39 cellular contexts compared by ENCODE assay signal in the genomic region with DNA sequence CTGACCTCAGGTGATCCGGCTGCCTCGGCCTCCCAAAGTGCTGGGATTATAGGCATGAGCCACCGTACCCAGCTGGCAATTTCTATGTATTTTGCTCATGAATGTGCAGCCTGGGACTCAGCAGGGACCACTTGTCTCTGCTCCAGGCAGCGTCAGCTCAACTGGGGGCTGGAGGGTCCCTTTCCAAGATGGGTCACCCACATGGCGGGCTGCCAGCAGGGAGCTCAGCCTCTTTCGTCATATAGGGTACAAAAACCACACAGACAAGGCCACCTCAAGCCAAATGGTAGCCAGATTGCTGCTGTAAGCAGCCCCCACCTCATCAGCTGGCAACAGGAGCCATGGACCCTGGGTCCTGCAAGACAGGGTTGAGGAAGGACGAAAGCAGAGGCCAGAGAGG. TPM values are rescaled to one million over a fixed set of nuclear protein-coding genes. Genes with fewer than 3 reads are reported as not detected.
"Had no signal": no experiment of that assay in that cellular context is flagged by ENCODE, and none has a peak within 500 bp of the region (broad histone marks: within the 10 kb centered on the region; RNA-seq: fewer than 3 reads in every experiment).

No MANE protein-coding gene starts in this region.

- H3K27me3 Mint-ChIP-seq: activated CD4-positive, alpha-beta T cell treated with anti-CD3 and anti-CD28 coated beads, Interleukin-2, amount 10 ng/mL, durations not matched to agents 24 days and 14 days; activated T-helper 17 cell treated with anti-CD3 and anti-CD28 coated beads, Interleukin-2, amount 50 U/mL, for 72 hours had no signal

- H3K27ac ChIP-seq: adrenal gland, body of pancreas, brain microvascular endothelial cell, breast epithelium, VCaP had no signal

- H3K27me3 ChIP-seq: adrenal gland, body of pancreas, brain microvascular endothelial cell, breast epithelium had no signal

- H3K9me3 ChIP-seq: adrenal gland, body of pancreas, breast epithelium had no signal

- H3K4me1 ChIP-seq: adrenal gland, body of pancreas, breast epithelium had no signal

- ATAC-seq: activated CD8-positive, alpha-beta T cell treated with anti-CD3 and anti-CD28 coated beads for 36 hours; activated naive CD4-positive, alpha-beta T cell treated with anti-CD3 and anti-CD28 coated beads, Interleukin-2, amount 50 U/mL, for 72 hours; activated T-cell treated with anti-CD3 and anti-CD28 coated beads, Interleukin-2, amount 50 U/mL, for 4 hours; activated T-cell treated with anti-CD3 and anti-CD28 coated beads, Interleukin-2, amount 50 U/mL, for 72 hours; activated T-helper 17 cell treated with anti-CD3 and anti-CD28 coated beads, Interleukin-2, amount 50 U/mL, for 72 hours; body of pancreas had no signal

- H3K36me3 ChIP-seq: adrenal gland, brain microvascular endothelial cell, breast epithelium had no signal

- H3K4me1 Mint-ChIP-seq: activated B cell treated with CpG ODN at 0.5 μM for 24 hours; central memory CD8-positive, alpha-beta T cell had no signal

- H3K4me3 ChIP-seq: adrenal gland, body of pancreas, breast epithelium had no signal

- H3K27ac Mint-ChIP-seq: activated B cell treated with CpG ODN at 0.5 μM for 24 hours; activated CD4-positive, alpha-beta memory T cell treated with anti-CD3 and anti-CD28 coated beads for 36 hours; activated CD4-positive, alpha-beta T cell treated with anti-CD3 and anti-CD28 coated beads, Interleukin-2, amount 10 ng/mL, durations not matched to agents 24 days and 14 days; activated CD8-positive, alpha-beta T cell treated with anti-CD3 and anti-CD28 coated beads for 36 hours; activated naive CD4-positive, alpha-beta T cell treated with anti-CD3 and anti-CD28 coated beads for 36 hours; activated naive CD4-positive, alpha-beta T cell treated with anti-CD3 and anti-CD28 coated beads, Interleukin-2, amount 50 U/mL, for 72 hours; activated naive CD8-positive, alpha-beta T cell treated with anti-CD3 and anti-CD28 coated beads for 36 hours; activated T-cell treated with anti-CD3 and anti-CD28 coated beads, Interleukin-2, amount 50 U/mL, for 72 hours; activated T-helper 1 cell treated with anti-CD3 and anti-CD28 coated beads, Interleukin-12 subunit alpha, Interleukin-12 subunit beta, Interleukin-2, Interleukin-4 antibody, amounts not matched to agents 30 ng/mL and 10 ng/mL and 1 ng/mL, durations not matched to agents 14 hours and 24 hours and 36 hours; activated T-helper 17 cell treated with anti-CD3 and anti-CD28 coated beads, Interleukin-2, amount 50 U/mL, for 72 hours; T-helper 1 cell treated with Interleukin-12 subunit alpha and Interleukin-12 subunit beta and Interleukin-4 antibody, amounts not matched to agents 30 μg/mL and 1 μg/mL, for 36 hours; T-helper 2 cell treated with Interferon-gamma antibody and Interleukin-4, amounts not matched to agents 5 μg/mL and 100 μg/mL, for 36 hours had no signal

- DNase-seq: activated B cell treated with CpG ODN at 0.5 μM for 24 hours; activated CD4-positive, alpha-beta memory T cell treated with anti-CD3 and anti-CD28 coated beads for 36 hours; activated CD4-positive, alpha-beta T cell treated with anti-CD3 and anti-CD28 coated beads for 4 hours; activated CD4-positive, alpha-beta T cell treated with anti-CD3 and anti-CD28 coated beads, Interleukin-2, amount 10 ng/mL, durations not matched to agents 24 days and 14 days; activated CD4-positive, alpha-beta T cell treated with anti-CD3 and anti-CD28 coated beads, Interleukin-2, amount 50 U/mL, for 1 hour; activated CD4-positive, alpha-beta T cell treated with anti-CD3 and anti-CD28 coated beads, Interleukin-2, amount 50 U/mL, for 4 hours; activated CD4-positive, CD25-positive, alpha-beta regulatory T cell treated with anti-CD3 and anti-CD28 coated beads, Interleukin-2, amount 50 U/mL, for 72 hours; activated CD8-positive, alpha-beta memory T cell treated with anti-CD3 and anti-CD28 coated beads, Interleukin-2, amount 50 U/mL, for 4 hours; activated CD8-positive, alpha-beta T cell treated with anti-CD3 and anti-CD28 coated beads for 36 hours; activated effector memory CD4-positive, alpha-beta T cell treated with anti-CD3 and anti-CD28 coated beads, Interleukin-2, amount 50 U/mL, for 16 hours; activated gamma-delta T cell treated with Interleukin-2 at 50 U/mL for 16 hours; activated naive CD4-positive, alpha-beta T cell; activated naive CD4-positive, alpha-beta T cell treated with anti-CD3 and anti-CD28 coated beads for 36 hours; activated naive CD4-positive, alpha-beta T cell treated with anti-CD3 and anti-CD28 coated beads, Interleukin-2, amount 50 U/mL, for 16 hours; activated naive CD8-positive, alpha-beta T cell treated with anti-CD3 and anti-CD28 coated beads for 36 hours; activated T-cell treated with anti-CD3 and anti-CD28 coated beads for 4 hours; activated T-cell treated with anti-CD3 and anti-CD28 coated beads, Interleukin-2, amount 50 U/mL, for 1 hour; activated T-cell treated with anti-CD3 and anti-CD28 coated beads, Interleukin-2, amount 50 U/mL, for 4 hours; activated T-cell treated with anti-CD3 and anti-CD28 coated beads, Interleukin-2, amount 50 U/mL, for 72 hours; amniotic stem cell; aorta; body of pancreas; brain microvascular endothelial cell; caudate nucleus; SW 1271; T-helper 1 cell; T-helper 2 cell; T-helper 9 cell had no signal

- H3K4me3 Mint-ChIP-seq: activated B cell treated with CpG ODN at 0.5 μM for 24 hours; activated CD4-positive, alpha-beta memory T cell treated with anti-CD3 and anti-CD28 coated beads for 36 hours; activated CD4-positive, alpha-beta T cell treated with anti-CD3 and anti-CD28 coated beads, Interleukin-2, amount 10 ng/mL, durations not matched to agents 24 days and 14 days; activated CD8-positive, alpha-beta T cell treated with anti-CD3 and anti-CD28 coated beads for 36 hours; activated naive CD4-positive, alpha-beta T cell treated with anti-CD3 and anti-CD28 coated beads for 36 hours; activated naive CD8-positive, alpha-beta T cell treated with anti-CD3 and anti-CD28 coated beads for 36 hours; activated T-cell treated with anti-CD3 and anti-CD28 coated beads, Interleukin-2, amount 50 U/mL, for 4 hours; activated T-cell treated with anti-CD3 and anti-CD28 coated beads, Interleukin-2, amount 50 U/mL, for 72 hours; activated T-helper 1 cell treated with anti-CD3 and anti-CD28 coated beads, Interleukin-12 subunit alpha, Interleukin-12 subunit beta, Interleukin-2, Interleukin-4 antibody, amounts not matched to agents 30 ng/mL and 10 ng/mL and 1 ng/mL, durations not matched to agents 14 hours and 24 hours and 36 hours; activated T-helper 17 cell treated with anti-CD3 and anti-CD28 coated beads, Interleukin-2, amount 50 U/mL, for 72 hours; central memory CD8-positive, alpha-beta T cell; T-helper 1 cell treated with Interleukin-12 subunit alpha and Interleukin-12 subunit beta and Interleukin-4 antibody, amounts not matched to agents 30 μg/mL and 1 μg/mL, for 36 hours; T-helper 2 cell treated with Interferon-gamma antibody and Interleukin-4, amounts not matched to agents 5 μg/mL and 100 μg/mL, for 36 hours had no signal

- H3K36me3 Mint-ChIP-seq: activated CD4-positive, alpha-beta memory T cell treated with anti-CD3 and anti-CD28 coated beads for 36 hours had no signal

- H3K9me3 Mint-ChIP-seq: activated B cell treated with CpG ODN at 0.5 μM for 24 hours; activated CD4-positive, alpha-beta T cell treated with anti-CD3 and anti-CD28 coated beads, Interleukin-2, amount 10 ng/mL, durations not matched to agents 24 days and 14 days; activated CD8-positive, alpha-beta T cell treated with anti-CD3 and anti-CD28 coated beads for 36 hours; activated naive CD4-positive, alpha-beta T cell treated with anti-CD3 and anti-CD28 coated beads, Interleukin-2, amount 50 U/mL, for 72 hours; activated naive CD8-positive, alpha-beta T cell treated with anti-CD3 and anti-CD28 coated beads for 36 hours; activated T-cell treated with anti-CD3 and anti-CD28 coated beads, Interleukin-2, amount 50 U/mL, for 4 hours; activated T-helper 1 cell treated with anti-CD3 and anti-CD28 coated beads, Interleukin-12 subunit alpha, Interleukin-12 subunit beta, Interleukin-2, Interleukin-4 antibody, amounts not matched to agents 30 ng/mL and 10 ng/mL and 1 ng/mL, durations not matched to agents 14 hours and 24 hours and 36 hours; activated T-helper 17 cell treated with anti-CD3 and anti-CD28 coated beads, Interleukin-2, amount 50 U/mL, for 72 hours; central memory CD8-positive, alpha-beta T cell; T-helper 1 cell treated with Interleukin-12 subunit alpha and Interleukin-12 subunit beta and Interleukin-4 antibody, amounts not matched to agents 30 μg/mL and 1 μg/mL, for 36 hours; T-helper 2 cell treated with Interferon-gamma antibody and Interleukin-4, amounts not matched to agents 5 μg/mL and 100 μg/mL, for 36 hours had no signal

RNA-seq across cellular contexts. Expression of a gene that starts 2.4 kb away (rescaled TPM):
- total RNA-seq: activated B cell treated with CpG ODN at 0.5 μM for 24 hours; activated CD4-positive, alpha-beta memory T cell treated with anti-CD3 and anti-CD28 coated beads for 36 hours; activated CD4-positive, alpha-beta T cell treated with anti-CD3 and anti-CD28 coated beads, Interleukin-2, amount 10 ng/mL, durations not matched to agents 24 days and 14 days; activated CD8-positive, alpha-beta memory T cell treated with anti-CD3 and anti-CD28 coated beads for 36 hours; activated CD8-positive, alpha-beta T cell treated with anti-CD3 and anti-CD28 coated beads for 36 hours; activated naive CD4-positive, alpha-beta T cell treated with anti-CD3 and anti-CD28 coated beads for 36 hours; activated naive CD4-positive, alpha-beta T cell treated with anti-CD3 and anti-CD28 coated beads, Interleukin-2, amount 50 U/mL, for 72 hours; activated naive CD8-positive, alpha-beta T cell treated with anti-CD3 and anti-CD28 coated beads for 36 hours; activated T-cell treated with anti-CD3 and anti-CD28 coated beads, Interleukin-2, amount 50 U/mL, for 4 hours; activated T-cell treated with anti-CD3 and anti-CD28 coated beads, Interleukin-2, amount 50 U/mL, for 72 hours; activated T-helper 1 cell treated with anti-CD3 and anti-CD28 coated beads, Interleukin-12 subunit alpha, Interleukin-12 subunit beta, Interleukin-2, Interleukin-4 antibody, amounts not matched to agents 30 ng/mL and 10 ng/mL and 1 ng/mL, durations not matched to agents 14 hours and 24 hours and 36 hours; activated T-helper 17 cell treated with anti-CD3 and anti-CD28 coated beads, Interleukin-2, amount 50 U/mL, for 72 hours; adrenal gland; aorta; astrocyte; body of pancreas; breast epithelium had no signal
- polyA plus RNA-seq: adrenal gland, aorta had no signal

RNA-seq across cellular contexts. Expression of a gene that starts 4.5 kb away (rescaled TPM):
- total RNA-seq: activated B cell treated with CpG ODN at 0.5 μM for 24 hours; activated CD4-positive, alpha-beta memory T cell treated with anti-CD3 and anti-CD28 coated beads for 36 hours; activated CD4-positive, alpha-beta T cell treated with anti-CD3 and anti-CD28 coated beads, Interleukin-2, amount 10 ng/mL, durations not matched to agents 24 days and 14 days; activated CD8-positive, alpha-beta memory T cell treated with anti-CD3 and anti-CD28 coated beads for 36 hours; activated CD8-positive, alpha-beta T cell treated with anti-CD3 and anti-CD28 coated beads for 36 hours; activated naive CD4-positive, alpha-beta T cell treated with anti-CD3 and anti-CD28 coated beads for 36 hours; activated naive CD4-positive, alpha-beta T cell treated with anti-CD3 and anti-CD28 coated beads, Interleukin-2, amount 50 U/mL, for 72 hours; activated naive CD8-positive, alpha-beta T cell treated with anti-CD3 and anti-CD28 coated beads for 36 hours; activated T-cell treated with anti-CD3 and anti-CD28 coated beads, Interleukin-2, amount 50 U/mL, for 4 hours; activated T-cell treated with anti-CD3 and anti-CD28 coated beads, Interleukin-2, amount 50 U/mL, for 72 hours; activated T-helper 1 cell treated with anti-CD3 and anti-CD28 coated beads, Interleukin-12 subunit alpha, Interleukin-12 subunit beta, Interleukin-2, Interleukin-4 antibody, amounts not matched to agents 30 ng/mL and 10 ng/mL and 1 ng/mL, durations not matched to agents 14 hours and 24 hours and 36 hours; activated T-helper 17 cell treated with anti-CD3 and anti-CD28 coated beads, Interleukin-2, amount 50 U/mL, for 72 hours; adrenal gland; aorta; astrocyte; body of pancreas; breast epithelium had no signal
- polyA plus RNA-seq: adrenal gland, aorta had no signal
